Comparison of ENCODE assay signal across 12 cellular contexts in genomic region chr6:46184114-46184513, GRCh38. TPM values are rescaled to one million over a fixed set of nuclear protein-coding genes. Genes with fewer than 3 reads are reported as not detected.
DNase-seq lines count a peak whose midpoint lies in the region; ATAC-seq and TF ChIP-seq lines count a peak whose summit lies in the region.
"Had no signal": no experiment of that assay in that cellular context is flagged by ENCODE, and none has a peak within 500 bp of the region (broad histone marks: within the 10 kb centered on the region; RNA-seq: fewer than 3 reads in every experiment).

No MANE protein-coding gene starts in this region.

- DNase-seq in ACHN: peak; percentile 65
- DNase-seq in HT1080 (ENCODE audit: low read depth): peak; percentile 53
- DNase-seq in brain microvascular endothelial cell: peak; percentile 68
- DNase-seq in kidney glomerular epithelial cell (lab: John Stamatoyannopoulos, UW): peak; percentile 68
- no peak for DNase-seq in NOMO-1 (lab: John Stamatoyannopoulos, UW; ENCODE audit: unreplicated experiment in 2 of 2)
- DNase-seq in retina: no peak
- no peak for DNase-seq in NCI-H146 treated with DMSO at 0.1 percent for 48 hours (lab: John Stamatoyannopoulos, UW; ENCODE audit: unreplicated experiment)
- DNase-seq: esophagus squamous epithelium, NCI-H1105 had no signal

- H3K27ac ChIP-seq in brain microvascular endothelial cell: no peak overlapping the region
- H3K27ac ChIP-seq: esophagus squamous epithelium, prostate gland had no signal

- in situ Hi-C loops in ACHN (cut with HindIII; ENCODE audit: low pct_ligation_motif_present, low pct_unique_long_range_greater_than_20kb, low sequenced_read_pairs): no loop called here
- in situ Hi-C loops in brain microvascular endothelial cell (cut with HindIII; ENCODE audit: low pct_ligation_motif_present, low sequenced_read_pairs): no loop called here

- H3K36me3 ChIP-seq in brain microvascular endothelial cell (replicated peaks): no peaks in the 10 kb centered on the region
- H3K36me3 ChIP-seq: esophagus squamous epithelium, prostate gland had no signal

- no peak for ATAC-seq in GM18502 (IDR thresholded peaks at IDR 0.05; ENCODE audit: poor library complexity, unreplicated experiment)

- peak; percentile 38 for TF ChIP-seq CTCF in brain microvascular endothelial cell (IDR thresholded peaks at IDR 0.05; ENCODE audit: low read depth, low read length, missing control alignments)

- H3K27me3 ChIP-seq in brain microvascular endothelial cell (replicated peaks): no peaks in the 10 kb centered on the region

- H3K4me3 ChIP-seq in brain microvascular endothelial cell (ENCODE audit: low read depth, low read length): no peak overlapping the region
- H3K4me3 ChIP-seq: esophagus squamous epithelium, lung, prostate gland had no signal

RNA-seq across cellular contexts. Expression of gene ENPP5, which starts 13.3 kb away (rescaled TPM):
- not detected in 2 replicates for total RNA-seq in HT1080 (2014; rRNA removed; shearing (Covaris generic))
- polyA plus RNA-seq in HT1080 (2015; cell fraction: cytosol; rRNA removed): not detected in 2 replicates
- not detected in 2 replicates for polyA plus RNA-seq in HT1080 (2015; cell fraction: nucleus; rRNA removed)

RNA-seq across cellular contexts. Expression of gene ENPP4, which starts 54.3 kb away (rescaled TPM):
- 0.03 TPM in 1 of 2 replicates, not detected in the other for total RNA-seq in HT1080 (2014; rRNA removed; shearing (Covaris generic))
- 2.0 and 2.3 TPM in 2 replicates for polyA plus RNA-seq in HT1080 (2015; cell fraction: cytosol; rRNA removed)
- 4.5 and 6.1 TPM in 2 replicates for polyA plus RNA-seq in HT1080 (2015; cell fraction: nucleus; rRNA removed)

Comparison
In these comparisons a context has a peak if more than half of its experiments do, and no peak if none do; other contexts are left out.
1. DNase-seq: peak in ACHN (single experiment), HT1080 (single experiment), brain microvascular endothelial cell (single experiment) and kidney glomerular epithelial cell (single experiment); none in NOMO-1 (0 of 2), retina (single experiment) and NCI-H146 treated with DMSO at 0.1 percent for 48 hours (single experiment).